In the genomic region with DNA sequence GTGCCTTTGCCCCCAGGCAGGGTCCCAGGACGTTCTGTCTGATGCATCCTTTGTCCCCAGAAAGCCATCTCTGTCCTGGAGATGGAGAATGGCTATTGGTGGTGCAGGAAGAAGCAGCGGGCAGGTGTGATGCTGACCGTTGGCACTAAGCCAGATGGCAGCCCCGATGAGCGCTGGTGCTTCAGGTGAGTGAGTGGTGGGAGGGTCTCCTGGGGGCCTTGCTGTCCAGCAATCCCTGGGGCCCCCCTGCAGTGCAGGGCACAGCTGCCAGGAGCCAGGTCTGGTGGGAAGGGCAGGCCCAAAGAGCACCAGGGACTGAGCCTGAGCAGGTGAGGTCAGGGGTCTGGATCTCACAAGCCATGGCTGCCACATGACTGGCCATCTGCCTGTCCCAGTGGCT, we compare ENCODE assay signal across 2 cellular contexts.
TF ChIP-seq lines count a peak whose summit lies in the region.

No MANE protein-coding gene starts in this region.

TF ChIP-seq in HepG2, 621 proteins besides CTCF, POLR2A, EP300 and RAD21:
- TF ChIP-seq ZNF180 (CRISPR knock-in tag; IDR thresholded peaks at IDR 0.05; ENCODE audit: borderline replicate concordance, low read depth) (no peak), ZNF546 (CRISPR knock-in tag; conservative IDR thresholded peaks at IDR 0.05) (no peak), LCORL (IDR thresholded peaks at IDR 0.05) (peak; percentile 32; the same call in 1 of the 2 replicates), LCORL (CRISPR knock-in tag; IDR thresholded peaks at IDR 0.05) (no peak), ZMAT3 (CRISPR knock-in tag; conservative IDR thresholded peaks at IDR 0.05) (no peak)

TF ChIP-seq in GM12878, 131 proteins besides CTCF, POLR2A, EP300 and RAD21:
- TF ChIP-seq NFXL1 (IDR thresholded peaks at IDR 0.05; ENCODE audit: borderline replicate concordance) (no peak), SPI1 (IDR thresholded peaks at IDR 0.05; ENCODE audit: borderline replicate concordance, insufficient read depth, low read depth, low read length) (no peak), CEBPB (IDR thresholded peaks at IDR 0.05; ENCODE audit: borderline replicate concordance in 1 of 2, low read depth in 2 of 2, low read length in 2 of 2) (no peak), YBX1 (IDR thresholded peaks at IDR 0.05) (no peak), POLR2AphosphoS5 (IDR thresholded peaks at IDR 0.05; ENCODE audit: low read length) (no peak; the same call in 1 of the 2 replicates), JUND (IDR thresholded peaks at IDR 0.05; ENCODE audit: low read depth, low read length) (no peak), JUNB (IDR thresholded peaks at IDR 0.05) (no peak), IKZF2 (IDR thresholded peaks at IDR 0.05) (no peak), SREBF1 (IDR thresholded peaks at IDR 0.05; ENCODE audit: low read length) (no peak), ZBTB40 (IDR thresholded peaks at IDR 0.05; ENCODE audit: borderline replicate concordance) (no peak), ESRRA (IDR thresholded peaks at IDR 0.05; ENCODE audit: low read length) (no peak)
- TF ChIP-seq, protein P1, sequence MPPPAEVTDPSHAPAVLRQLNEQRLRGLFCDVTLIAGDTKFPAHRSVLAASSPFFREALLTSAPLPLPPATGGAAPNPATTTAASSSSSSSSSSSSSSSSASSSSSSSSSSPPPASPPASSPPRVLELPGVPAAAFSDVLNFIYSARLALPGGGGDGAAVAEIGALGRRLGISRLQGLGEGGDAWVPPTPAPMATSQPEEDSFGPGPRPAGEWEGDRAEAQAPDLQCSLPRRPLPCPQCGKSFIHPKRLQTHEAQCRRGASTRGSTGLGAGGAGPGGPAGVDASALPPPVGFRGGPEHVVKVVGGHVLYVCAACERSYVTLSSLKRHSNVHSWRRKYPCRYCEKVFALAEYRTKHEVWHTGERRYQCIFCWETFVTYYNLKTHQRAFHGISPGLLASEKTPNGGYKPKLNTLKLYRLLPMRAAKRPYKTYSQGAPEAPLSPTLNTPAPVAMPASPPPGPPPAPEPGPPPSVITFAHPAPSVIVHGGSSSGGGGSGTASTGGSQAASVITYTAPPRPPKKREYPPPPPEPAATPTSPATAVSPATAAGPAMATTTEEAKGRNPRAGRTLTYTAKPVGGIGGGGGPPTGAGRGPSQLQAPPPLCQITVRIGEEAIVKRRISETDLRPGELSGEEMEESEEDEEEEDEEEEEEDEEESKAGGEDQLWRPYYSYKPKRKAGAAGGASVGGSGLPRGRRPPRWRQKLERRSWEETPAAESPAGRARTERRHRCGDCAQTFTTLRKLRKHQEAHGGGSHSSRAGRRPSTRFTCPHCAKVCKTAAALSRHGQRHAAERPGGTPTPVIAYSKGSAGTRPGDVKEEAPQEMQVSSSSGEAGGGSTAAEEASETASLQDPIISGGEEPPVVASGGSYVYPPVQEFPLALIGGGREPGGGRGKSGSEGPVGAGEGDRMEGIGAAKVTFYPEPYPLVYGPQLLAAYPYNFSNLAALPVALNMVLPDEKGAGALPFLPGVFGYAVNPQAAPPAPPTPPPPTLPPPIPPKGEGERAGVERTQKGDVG (CRISPR knock-in tag; IDR thresholded peaks at IDR 0.05) = no peak
